Comparison of ENCODE assay signal across 25 cellular contexts in the genomic region with DNA sequence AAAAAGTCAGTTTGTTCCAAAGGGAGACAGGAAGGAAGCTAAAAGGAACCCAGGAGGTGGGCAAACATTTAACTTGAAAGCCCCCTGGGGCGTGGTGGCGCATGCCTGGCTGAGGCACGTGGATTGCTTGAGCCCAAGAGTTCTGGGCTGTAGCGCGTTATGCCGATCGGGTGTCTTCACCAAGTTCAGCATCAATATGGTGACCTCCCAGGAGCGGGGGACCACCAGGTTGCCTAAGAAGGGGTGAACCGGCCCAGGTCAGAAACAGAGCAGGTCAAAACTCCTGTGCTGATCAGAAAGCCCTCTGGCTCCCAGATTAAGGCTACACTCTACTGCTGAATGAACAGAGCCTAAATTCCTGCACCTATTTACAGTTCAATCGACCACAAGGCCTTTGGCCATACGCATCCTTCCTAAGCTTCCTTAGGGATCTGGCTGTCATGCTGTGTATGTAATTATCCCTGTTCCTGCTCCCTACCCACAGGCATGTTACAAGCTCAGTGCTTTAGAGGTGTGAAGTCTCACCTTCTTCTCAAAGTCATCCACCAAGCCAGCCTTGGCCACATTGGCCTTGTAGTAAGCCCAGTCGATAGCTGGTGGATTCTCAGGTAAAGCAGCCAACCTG. TPM values are rescaled to one million over a fixed set of nuclear protein-coding genes. Genes with fewer than 3 reads are reported as not detected.
DNase-seq lines count a peak whose midpoint lies in the region; ATAC-seq, FAIRE-seq and TF ChIP-seq lines count a peak whose summit lies in the region.
"Had no signal": no experiment of that assay in that cellular context is flagged by ENCODE, and none has a peak within 500 bp of the region (broad histone marks: within the 10 kb centered on the region; RNA-seq: fewer than 3 reads in every experiment).

No MANE protein-coding gene starts in this region.

- H3K4me3 ChIP-seq in iPS-20b (ENCODE audit: low read length): no peak overlapping the region
- H3K4me3 ChIP-seq: BLaER1 treated with 17β-estradiol and CSF1 and Interleukin-3, amounts not matched to agents 10 nM and 100 nM; GM12878; K562 had no signal

- no peaks in the 10 kb centered on the region for H3K9me3 Mint-ChIP-seq in CD4-positive, alpha-beta T cell
- no peaks in the 10 kb centered on the region for H3K9me3 Mint-ChIP-seq in T-cell
- H3K9me3 Mint-ChIP-seq: CD4-positive, alpha-beta memory T cell had no signal

- no peak for TF ChIP-seq CTCF in CD4-positive, alpha-beta T cell (IDR thresholded peaks at IDR 0.05)

- peak; percentile 55 for FAIRE-seq in HTR-8/SVneo (lab: Jason Lieb, UNC)
- FAIRE-seq: GM12878, K562, RCC 7860 had no signal

- POLR2A ChIA-PET in CD4-positive, alpha-beta T cell (lab: Charles Lee): no interaction called here
- POLR2A ChIA-PET in T-cell (lab: Charles Lee): interaction anchor here in 1 of 2 donors (0.7 kb wide), 1 partner anchor 10 kb away, joined by 9 read pairs; no protein-coding TSS in a partner anchor

- intact Hi-C loops in CD4-positive, alpha-beta T cell (cut with DNase I, micrococcal nuclease): no loop called here

- H3K9ac ChIP-seq in iPS-20b (ENCODE audit: low read depth, low read length): peak overlapping the region; percentile 52; the same call in 1 of the 2 replicates
- H3K9ac ChIP-seq: BLaER1 treated with 17β-estradiol and CSF1 and Interleukin-3, amounts not matched to agents 10 nM and 100 nM had no signal

- H3K4me1 ChIP-seq in iPS-20b (ENCODE audit: insufficient read depth, low read length): peaks cover 24% of the 10 kb centered on the region; the same call in 1 of the 2 replicates

- H3K4me3 Mint-ChIP-seq in CD4-positive, alpha-beta T cell: no peak overlapping the region
- no peak overlapping the region for H3K4me3 Mint-ChIP-seq in T-cell
- H3K4me3 Mint-ChIP-seq: CD4-positive, alpha-beta memory T cell had no signal

- DNase-seq in CD4-positive, alpha-beta T cell: no peak
- DNase-seq in HTR-8/SVneo (ENCODE audit: insufficient read length, low spot score) (no peak), T-cell (no peak), NCI-H146 treated with DMSO at 0.1 percent for 48 hours (lab: John Stamatoyannopoulos, UW; ENCODE audit: unreplicated experiment) (no peak), COR-L47 (lab: John Stamatoyannopoulos, UW) (no peak)
- DNase-seq: Caco-2; CD4-positive, alpha-beta memory T cell; GDM1; Kasumi-1; NCI-H1092 treated with DMSO at 0.1 percent for 48 hours; NCI-H146; NCI-H2029; NCI-H446; NCI-H524 treated with DMSO at 0.1 percent for 48 hours; NCI-H774 had no signal

- ATAC-seq in CD4-positive, alpha-beta T cell (ENCODE audit: poor library complexity): no peak
- no peak for ATAC-seq in T-cell (replicated peaks in 1 of 4)
- no peak for ATAC-seq in GM21717 (IDR thresholded peaks at IDR 0.05; ENCODE audit: unreplicated experiment)
- ATAC-seq in HG03025 (IDR thresholded peaks at IDR 0.05; ENCODE audit: low FRiP score, unreplicated experiment): no peak
- ATAC-seq: GM12878, HCT116, K562, SK-N-SH treated with all-trans-retinoic acid at 6 μM for 48 hours had no signal

- H3K27ac ChIP-seq in CD4-positive, alpha-beta T cell (ENCODE audit: low read depth, low read length): no peak overlapping the region
- H3K27ac ChIP-seq in iPS-20b (ENCODE audit: low read length): no peak overlapping the region
- H3K27ac ChIP-seq: BLaER1 treated with 17β-estradiol and CSF1 and Interleukin-3, amounts not matched to agents 10 nM and 100 nM had no signal

- H3K27ac Mint-ChIP-seq in CD4-positive, alpha-beta T cell: peak overlapping the region; percentile 13
- H3K27ac Mint-ChIP-seq in T-cell: peak overlapping the region; percentile 23 to 36

- H3K9me3 ChIP-seq in CD4-positive, alpha-beta T cell (ENCODE audit: control insufficient read depth, low read length): no peaks in the 10 kb centered on the region
- no peaks in the 10 kb centered on the region for H3K9me3 ChIP-seq in iPS-20b (ENCODE audit: insufficient read depth, low read depth, low read length)
- H3K9me3 ChIP-seq: BLaER1 treated with 17β-estradiol and CSF1 and Interleukin-3, amounts not matched to agents 10 nM and 100 nM; Caco-2 had no signal

- no peaks in the 10 kb centered on the region for H3K27me3 Mint-ChIP-seq in CD4-positive, alpha-beta T cell
- H3K27me3 Mint-ChIP-seq in T-cell: no peaks in the 10 kb centered on the region

- H3K4me1 Mint-ChIP-seq in CD4-positive, alpha-beta T cell (ENCODE audit: low read depth): peaks cover 34% of the 10 kb centered on the region
- peaks cover 28 to 34% (median 33%) of the 10 kb centered on the region in 3 donors for H3K4me1 Mint-ChIP-seq in T-cell

- peaks cover 47% of the 10 kb centered on the region for H3K36me3 ChIP-seq in iPS-20b (ENCODE audit: insufficient read depth, low read depth, low read length)

- CTCF ChIA-PET in CD4-positive, alpha-beta T cell (lab: Charles Lee): interaction anchor here (1.2 kb wide), 1 partner anchor 130 kb away, joined by 3 read pairs; no protein-coding TSS in a partner anchor
- CTCF ChIA-PET in T-cell (lab: Charles Lee): interaction anchor here in 1 of 2 donors (0.6 kb wide), 1 partner anchor 81 kb away, joined by 7 read pairs; no protein-coding TSS in a partner anchor

- H3K27me3 ChIP-seq in CD4-positive, alpha-beta T cell (ENCODE audit: control insufficient read depth, insufficient read depth, low read length): no peaks in the 10 kb centered on the region
- H3K27me3 ChIP-seq in iPS-20b (ENCODE audit: insufficient read depth, low read length): no peaks in the 10 kb centered on the region
- H3K27me3 ChIP-seq: BLaER1 treated with 17β-estradiol and CSF1 and Interleukin-3, amounts not matched to agents 10 nM and 100 nM had no signal

- H3K36me3 Mint-ChIP-seq in CD4-positive, alpha-beta T cell (ENCODE audit: low read depth): peaks cover 57% of the 10 kb centered on the region
- peaks cover 23% of the 10 kb centered on the region for H3K36me3 Mint-ChIP-seq in T-cell

RNA-seq across cellular contexts. Expression of a gene that starts 5.0 kb away (rescaled TPM):
- total RNA-seq in CD4-positive, alpha-beta T cell: 100 to 1,000 TPM in 1 of 2 experiments, 10 to 100 TPM in 1; 98.5 to 112 TPM
- total RNA-seq in T-cell: 100 to 1,000 TPM; 115 to 170 (median 139) TPM

RNA-seq across cellular contexts. Expression of a gene that starts 5.3 kb away (rescaled TPM):
- total RNA-seq in CD4-positive, alpha-beta T cell: 10 to 100 TPM; 26.1 to 28.0 TPM
- total RNA-seq in T-cell: 10 to 100 TPM; 22.0 to 32.8 (median 29.0) TPM

RNA-seq across cellular contexts. Expression of a gene that starts 29.3 kb away (rescaled TPM):
- 1 to 10 TPM; 5.4 to 7.1 TPM for total RNA-seq in CD4-positive, alpha-beta T cell
- total RNA-seq in T-cell: 10 to 100 TPM; 15.6 to 30.6 (median 26.6) TPM

RNA-seq across cellular contexts. Expression of a gene that starts 46.0 kb away (rescaled TPM):
- total RNA-seq in CD4-positive, alpha-beta T cell: 10 to 100 TPM in 1 of 2 experiments, 1 to 10 TPM in 1; 9.2 to 11.0 TPM
- 10 to 100 TPM in 4 of 5 donors, 1 to 10 TPM in 1; 9.1 to 24.3 (median 16.8) TPM for total RNA-seq in T-cell
- total RNA-seq: A172 had no signal

RNA-seq across cellular contexts. Expression of a gene that starts 54.3 kb away (rescaled TPM):
- total RNA-seq in CD4-positive, alpha-beta T cell: under 1 TPM in 1 of 2 experiments, not detected in 1; 0.08 TPM
- total RNA-seq in T-cell: under 1 TPM in 4 of 5 donors, not detected in 1; 0.12 to 0.29 (median 0.19) TPM
